ENCODE assay signal across 17 cellular contexts in the genomic region with DNA sequence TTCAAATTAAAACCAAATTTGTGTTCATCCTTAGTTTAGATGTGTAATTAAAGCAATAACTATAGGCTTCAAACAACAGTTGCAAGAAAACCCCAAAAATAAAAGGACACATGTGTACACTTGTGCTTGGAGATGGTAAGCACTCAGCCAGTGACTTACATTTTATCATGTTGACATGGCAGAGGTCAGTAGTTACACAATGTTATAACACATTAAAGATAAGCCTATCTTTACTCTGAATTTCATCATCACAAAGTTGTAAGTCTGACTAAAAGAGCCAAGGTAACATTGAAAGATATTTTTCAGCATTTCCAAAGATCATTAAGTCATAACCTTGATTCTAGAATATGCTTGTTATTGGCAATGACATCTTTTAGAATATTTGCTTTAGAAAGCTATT.
"Had no signal": no experiment of that assay in that cellular context is flagged by ENCODE, and none has a peak within 500 bp of the region (broad histone marks: within the 10 kb centered on the region; RNA-seq: fewer than 3 reads in every experiment).

No MANE protein-coding gene starts in this region.

- H3K27me3 Mint-ChIP-seq: naive thymus-derived CD8-positive, alpha-beta T cell had no signal

- H3K4me3 Mint-ChIP-seq: naive thymus-derived CD8-positive, alpha-beta T cell had no signal

- H3K9me3 ChIP-seq: left ventricle myocardium inferior, neutrophil, sigmoid colon had no signal

- H3K4me1 ChIP-seq: left ventricle myocardium inferior, sigmoid colon had no signal

- H3K36me3 ChIP-seq: left ventricle myocardium inferior, neutrophil, sigmoid colon had no signal

- DNase-seq: cortex of kidney; dorsolateral prefrontal cortex; effector CD8-positive, alpha-beta T cell; foreskin melanocyte; head of caudate nucleus; hippocampal formation; kidney glomerular epithelial cell; left ventricle myocardium inferior; mesendoderm; naive thymus-derived CD8-positive, alpha-beta T cell; posterior cingulate gyrus; sigmoid colon; stimulated activated CD4-positive, alpha-beta T cell treated with anti-CD3 and anti-CD28 coated beads, Interleukin-12 subunit alpha, Interleukin-12 subunit beta, amount 100 ng/mL, for 4 hours; stimulated activated naive CD4-positive, alpha-beta T cell treated with Interleukin-2 at 50 U/mL for 16 hours; trophoblast cell had no signal

- H3K27ac ChIP-seq: dorsolateral prefrontal cortex, left ventricle myocardium inferior, neutrophil, sigmoid colon, skin epidermis had no signal

- H3K4me1 Mint-ChIP-seq: naive thymus-derived CD8-positive, alpha-beta T cell had no signal

- H3K27me3 ChIP-seq: neutrophil, sigmoid colon had no signal

- H3K4me3 ChIP-seq: dorsolateral prefrontal cortex, left ventricle myocardium inferior, sigmoid colon, skin epidermis had no signal

- H3K27ac Mint-ChIP-seq: naive thymus-derived CD8-positive, alpha-beta T cell had no signal

- ATAC-seq: naive thymus-derived CD8-positive, alpha-beta T cell had no signal
